In genomic region chr5:140345919-140346347, GRCh38 we compare ENCODE assay signal across 8 cellular contexts. TPM values are rescaled to one million over a fixed set of nuclear protein-coding genes. Genes with fewer than 3 reads are reported as not detected.
DNase-seq lines count a peak whose midpoint lies in the region; ATAC-seq and TF ChIP-seq lines count a peak whose summit lies in the region.

No MANE protein-coding gene starts in this region.

- H3K36me3 ChIP-seq in Panc1 (ENCODE audit: control insufficient read depth, insufficient read depth, low read length) (no peaks in the 10 kb centered on the region), left lung (peaks cover 0 to 14% of the 10 kb centered on the region in 2 donors), stomach (peaks cover 6 to 34% (median 19%) of the 10 kb centered on the region in 4 donors)

- DNase-seq in activated CD4-positive, alpha-beta T cell treated with anti-CD3 and anti-CD28 coated beads, Interleukin-2, amount 10 ng/mL, durations not matched to agents 24 days and 14 days, result no peak
- no peak for DNase-seq in activated CD4-positive, alpha-beta T cell treated with anti-CD3 and anti-CD28 coated beads, Interleukin-2, amount 50 U/mL, for 4 hours
- DNase-seq in Panc1 (ENCODE audit: low read depth, low spot score) (peak; percentile 33), left lung (peak; percentile 69 to 91), stomach (peak; percentile 68)

- TSS peak; percentile 76 for BruUV-seq in Panc1 (replicated peaks; lab: Mats Ljungman, UMichigan)

- peaks cover 6% of the 10 kb centered on the region for H3K27me3 Mint-ChIP-seq in activated CD4-positive, alpha-beta T cell treated with anti-CD3 and anti-CD28 coated beads, Interleukin-2, amount 10 ng/mL, durations not matched to agents 24 days and 14 days
- peaks cover 3% of the 10 kb centered on the region for H3K27me3 Mint-ChIP-seq in dendritic cell treated with granulocyte-macrophage colony-stimulating factor and Interleukin-4, amounts not matched to agents 40 ng/mL and 50 ng/mL, for 4 days

- no peak for TF ChIP-seq POLR2A in stomach (IDR thresholded peaks at IDR 0.05)

- H3K4me3 ChIP-seq in Panc1 (ENCODE audit: low read depth in 2 of 2, low read length in 2 of 2) (peak overlapping the region; percentile 63 to 68), left lung (peak overlapping the region; percentile 75 to 97), stomach (peak overlapping the region; percentile 74 to 91 (median 88))

- H3K27ac ChIP-seq in Panc1 (ENCODE audit: low read length) (peak overlapping the region; percentile 63; the same call in 1 of the 2 replicates), left lung (peak overlapping the region; percentile 70 to 88), stomach (peak overlapping the region; percentile 88 to 93 (median 90))

- no peaks in the 10 kb centered on the region for H3K9me3 Mint-ChIP-seq in activated CD4-positive, alpha-beta T cell treated with anti-CD3 and anti-CD28 coated beads, Interleukin-2, amount 10 ng/mL, durations not matched to agents 24 days and 14 days
- no peaks in the 10 kb centered on the region for H3K9me3 Mint-ChIP-seq in dendritic cell treated with granulocyte-macrophage colony-stimulating factor and Interleukin-4, amounts not matched to agents 40 ng/mL and 50 ng/mL, for 4 days

- ATAC-seq in HG02798 (IDR thresholded peaks at IDR 0.05; ENCODE audit: poor library complexity, unreplicated experiment), result peak; percentile 6
- ATAC-seq in Panc1, result peak; percentile 66
- ATAC-seq in left lung, result peak; percentile 65
- no peak for ATAC-seq in HG03439 (IDR thresholded peaks at IDR 0.05; ENCODE audit: unreplicated experiment)

- H3K4me1 Mint-ChIP-seq in activated CD4-positive, alpha-beta T cell treated with anti-CD3 and anti-CD28 coated beads, Interleukin-2, amount 10 ng/mL, durations not matched to agents 24 days and 14 days, result peaks cover 64% of the 10 kb centered on the region
- peaks cover 60% of the 10 kb centered on the region for H3K4me1 Mint-ChIP-seq in dendritic cell treated with granulocyte-macrophage colony-stimulating factor and Interleukin-4, amounts not matched to agents 40 ng/mL and 50 ng/mL, for 4 days (ENCODE audit: low read depth)

- H3K27me3 ChIP-seq in Panc1 (ENCODE audit: control insufficient read depth, insufficient read depth, low read length) (no peaks in the 10 kb centered on the region), left lung (no peaks in the 10 kb centered on the region), stomach (no peaks in the 10 kb centered on the region)

- H3K27ac Mint-ChIP-seq in activated CD4-positive, alpha-beta T cell treated with anti-CD3 and anti-CD28 coated beads, Interleukin-2, amount 10 ng/mL, durations not matched to agents 24 days and 14 days, result peak overlapping the region; percentile 78
- H3K27ac Mint-ChIP-seq in dendritic cell treated with granulocyte-macrophage colony-stimulating factor and Interleukin-4, amounts not matched to agents 40 ng/mL and 50 ng/mL, for 4 days, result peak overlapping the region; percentile 74

- no peaks in the 10 kb centered on the region for H3K9me3 ChIP-seq in Panc1 (ENCODE audit: control insufficient read depth, insufficient read depth, low read depth, low read length)
- no peaks in the 10 kb centered on the region for H3K9me3 ChIP-seq in left lung
- H3K9me3 ChIP-seq in stomach, result no peaks in the 10 kb centered on the region

- no peak for TF ChIP-seq EP300 in stomach (IDR thresholded peaks at IDR 0.05)

- TF ChIP-seq CTCF in Panc1 (IDR thresholded peaks at IDR 0.05), result peak; percentile 81
- TF ChIP-seq CTCF in left lung (IDR thresholded peaks at IDR 0.05), result peak; percentile 16 to 38
- TF ChIP-seq CTCF in stomach (IDR thresholded peaks at IDR 0.05), result peak in 4 of 7 experiments; percentile 7 to 30 (median 24)

- POLR2A ChIA-PET in Panc1 (lab: Charles Lee), result interaction anchor here (0.6 to 0.7 kb wide), 3 partner anchors 13 to 171 kb away, joined by 3 to 4 read pairs (median 3); partner anchors contain the start of gene CYSTM1

- intact Hi-C loops in activated CD4-positive, alpha-beta T cell treated with anti-CD3 and anti-CD28 coated beads, Interleukin-2, amount 10 ng/mL, durations not matched to agents 24 days and 14 days (cut with micrococcal nuclease), result loop anchor here (1.0 to 2.0 kb wide), 3 partner anchors 43 to 171 kb away; partner anchors contain the start of genes CYSTM1 and PFDN1
- intact Hi-C loops in Panc1 (cut with micrococcal nuclease; ENCODE audit: unreplicated experiment), result loop anchor here (2.0 kb wide), 1 partner anchor 43 kb away; the partner anchor contains the start of gene PFDN1
- intact Hi-C loops in dendritic cell treated with granulocyte-macrophage colony-stimulating factor and Interleukin-4, amounts not matched to agents 40 ng/mL and 50 ng/mL, for 4 days (cut with micrococcal nuclease), result loop anchor here (5.0 kb wide), 1 partner anchor 44 kb away; the partner anchor contains the start of gene PFDN1
- intact Hi-C loops in left lung (cut with DNase I), result loop anchor here (5.0 to 10.0 kb wide), 2 partner anchors 94 to 101 kb away; no protein-coding TSS in a partner anchor
- intact Hi-C loops in stomach (cut with DNase I; ENCODE audit: low total_unique reads), result loop anchor here (5.0 kb wide), 1 partner anchor 99 kb away; no protein-coding TSS in a partner anchor

- H3K36me3 Mint-ChIP-seq in activated CD4-positive, alpha-beta T cell treated with anti-CD3 and anti-CD28 coated beads, Interleukin-2, amount 10 ng/mL, durations not matched to agents 24 days and 14 days (ENCODE audit: low read depth), result peaks cover 34% of the 10 kb centered on the region
- peaks cover 5% of the 10 kb centered on the region for H3K36me3 Mint-ChIP-seq in dendritic cell treated with granulocyte-macrophage colony-stimulating factor and Interleukin-4, amounts not matched to agents 40 ng/mL and 50 ng/mL, for 4 days (ENCODE audit: low read depth)

- peaks cover 14% of the 10 kb centered on the region for H3K4me1 ChIP-seq in Panc1 (ENCODE audit: control insufficient read depth, insufficient read depth, low read length)
- peaks cover 9 to 60% of the 10 kb centered on the region in 2 donors for H3K4me1 ChIP-seq in left lung
- H3K4me1 ChIP-seq in stomach, result peaks cover 59 to 73% (median 72%) of the 10 kb centered on the region in 4 donors

- H3K4me3 Mint-ChIP-seq in activated CD4-positive, alpha-beta T cell treated with anti-CD3 and anti-CD28 coated beads, Interleukin-2, amount 10 ng/mL, durations not matched to agents 24 days and 14 days, result peak overlapping the region; percentile 89
- peak overlapping the region; percentile 89 for H3K4me3 Mint-ChIP-seq in dendritic cell treated with granulocyte-macrophage colony-stimulating factor and Interleukin-4, amounts not matched to agents 40 ng/mL and 50 ng/mL, for 4 days

- in situ Hi-C loops in Panc1 (cut with HindIII; ENCODE audit: low pct_unique_long_range_greater_than_20kb, low sequenced_read_pairs), result no loop called here

- 0 to 5% (median 3%) methylated on average over 10 to 35 of the region's 35 CpGs for WGBS in stomach, 5 donors

- CTCF ChIA-PET in Panc1 (lab: Charles Lee), result interaction anchor here (0.6 to 5.1 kb wide), 17 partner anchors 9 to 244 kb away, joined by 3 to 79 read pairs (median 5); partner anchors contain the start of gene PFDN1

RNA-seq across cellular contexts. Expression of gene HBEGF, which starts 0.5 kb away (rescaled TPM):
- 21.9 and 22.5 TPM in 2 replicates for total RNA-seq in activated CD4-positive, alpha-beta T cell treated with anti-CD3 and anti-CD28 coated beads, Interleukin-2, amount 10 ng/mL, durations not matched to agents 24 days and 14 days
- total RNA-seq in Panc1 (2021; ENCODE audit: unreplicated experiment) (5.0 TPM), left lung (10 to 100 TPM; 18.1 to 33.8 TPM), stomach (10 to 100 TPM in 3 of 5 donors, 1 to 10 TPM in 2; 1.2 to 39.8 (median 27.7) TPM)
- polyA plus RNA-seq in Panc1 (2012; ENCODE audit: insufficient read length), result 2.9 TPM
- polyA plus RNA-seq in stomach, result 10 to 100 TPM in 2 of 3 donors, 1 to 10 TPM in 1; 8.5 to 15.0 (median 11.8) TPM

RNA-seq across cellular contexts. Expression of gene SLC4A9, which starts 14.1 kb away (rescaled TPM):
- not detected in 2 replicates for total RNA-seq in activated CD4-positive, alpha-beta T cell treated with anti-CD3 and anti-CD28 coated beads, Interleukin-2, amount 10 ng/mL, durations not matched to agents 24 days and 14 days
- not detected for total RNA-seq in Panc1 (2021; ENCODE audit: unreplicated experiment)
- not detected for polyA plus RNA-seq in Panc1 (2012; ENCODE audit: insufficient read length)
- not detected for total RNA-seq in left lung
- total RNA-seq in stomach, result not detected
- under 1 TPM in 1 of 3 donors, not detected in 2; 0.30 TPM for polyA plus RNA-seq in stomach

RNA-seq across cellular contexts. Expression of gene PFDN1, which starts 43.0 kb away (rescaled TPM):
- 51.5 and 57.9 TPM in 2 replicates for total RNA-seq in activated CD4-positive, alpha-beta T cell treated with anti-CD3 and anti-CD28 coated beads, Interleukin-2, amount 10 ng/mL, durations not matched to agents 24 days and 14 days
- 54.4 TPM for total RNA-seq in Panc1 (2021; ENCODE audit: unreplicated experiment)
- 45.7 TPM for polyA plus RNA-seq in Panc1 (2012; ENCODE audit: insufficient read length)
- 10 to 100 TPM; 45.7 to 55.5 TPM for total RNA-seq in left lung
- 100 to 1,000 TPM in 2 of 5 donors, 10 to 100 TPM in 3; 28.6 to 137 (median 52.1) TPM for total RNA-seq in stomach
- polyA plus RNA-seq in stomach, result 10 to 100 TPM; 70.7 to 88.0 (median 77.8) TPM

RNA-seq across cellular contexts. Expression of gene ANKHD1, which starts 55.7 kb away (rescaled TPM):
- total RNA-seq in activated CD4-positive, alpha-beta T cell treated with anti-CD3 and anti-CD28 coated beads, Interleukin-2, amount 10 ng/mL, durations not matched to agents 24 days and 14 days, result 118 and 121 TPM in 2 replicates
- total RNA-seq in Panc1 (2021; ENCODE audit: unreplicated experiment) (140 TPM), left lung (100 to 1,000 TPM; 104 to 136 TPM), stomach (100 to 1,000 TPM in 4 of 5 donors, 10 to 100 TPM in 1; 99.6 to 249 (median 175) TPM)
- polyA plus RNA-seq in Panc1 (2012; ENCODE audit: insufficient read length), result 70.5 TPM
- 10 to 100 TPM; 22.0 to 99.4 (median 37.6) TPM for polyA plus RNA-seq in stomach

Comparison
In these comparisons a context has a peak if more than half of its experiments do, and no peak if none do; other contexts are left out.
1. DNase-seq: peak in Panc1 (single experiment), left lung (2 of 2) and stomach (single experiment); none in activated CD4-positive, alpha-beta T cell treated with anti-CD3 and anti-CD28 coated beads, Interleukin-2, amount 10 ng/mL, durations not matched to agents 24 days and 14 days (single experiment) and activated CD4-positive, alpha-beta T cell treated with anti-CD3 and anti-CD28 coated beads, Interleukin-2, amount 50 U/mL, for 4 hours (0 of 2).
2. CTCF ChIP-seq: peak in every context shown above with its lines; median percentile 81 in Panc1; 27 in left lung; 24 in stomach.
3. Peak in every context shown above with its lines, with median percentiles within 50 percentile points of each other: H3K27ac ChIP-seq and H3K4me3 ChIP-seq.